ENCODE assay signal across 13 cellular contexts in the genomic region with DNA sequence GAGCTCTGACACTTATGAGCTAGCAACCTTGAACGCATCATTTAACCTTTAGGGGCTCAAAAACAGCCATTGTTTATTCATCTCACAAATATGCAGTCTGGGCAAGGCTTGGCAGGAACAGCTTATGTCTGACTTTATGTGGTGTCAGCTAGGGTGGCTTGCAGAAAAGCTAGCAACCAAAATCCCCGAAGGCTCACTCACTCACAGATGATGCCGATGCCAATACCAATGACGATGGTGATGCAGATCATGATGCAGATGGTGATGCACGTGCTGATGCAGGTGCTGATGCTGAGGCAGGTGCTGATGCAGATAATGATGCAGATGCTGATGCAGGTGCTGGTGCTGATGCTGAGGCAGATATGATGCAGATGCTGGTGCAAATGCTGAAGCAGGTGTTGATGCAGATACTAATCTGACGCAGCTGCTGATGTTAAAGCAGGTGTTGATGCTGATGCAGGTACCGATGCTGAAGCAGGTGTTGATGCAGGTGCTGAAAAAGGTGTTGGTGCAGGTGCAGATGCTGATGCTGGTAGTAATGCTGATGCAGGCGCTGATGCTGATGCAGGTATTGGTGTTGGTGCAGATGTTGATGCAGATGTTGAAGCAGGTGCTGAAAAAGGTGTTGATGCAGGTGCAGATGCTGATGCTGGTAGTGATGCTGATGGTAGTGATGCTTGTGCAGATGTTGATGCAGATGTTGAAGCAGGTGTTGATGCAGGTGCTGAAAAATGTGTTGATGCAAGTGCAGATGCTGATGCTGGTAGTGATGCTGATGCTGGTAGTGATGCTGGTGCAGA.
DNase-seq lines count a peak whose midpoint lies in the region; ATAC-seq, FAIRE-seq and TF ChIP-seq lines count a peak whose summit lies in the region.
"Had no signal": no experiment of that assay in that cellular context is flagged by ENCODE, and none has a peak within 500 bp of the region (broad histone marks: within the 10 kb centered on the region; RNA-seq: fewer than 3 reads in every experiment).

No MANE protein-coding gene starts in this region.

- no peaks in the 10 kb centered on the region for H3K36me3 ChIP-seq in MG63
- no peaks in the 10 kb centered on the region for H3K36me3 ChIP-seq in brain microvascular endothelial cell (replicated peaks)
- H3K36me3 ChIP-seq in kidney (ENCODE audit: control insufficient read depth in 1 of 2, insufficient read depth in 2 of 2, low read length in 2 of 2) = no peaks in the 10 kb centered on the region
- H3K36me3 ChIP-seq: ovary had no signal

- H3K9ac ChIP-seq in kidney (ENCODE audit: low read length in 2 of 2) = no peak overlapping the region

- H3K27ac ChIP-seq in brain microvascular endothelial cell (peak overlapping the region; percentile 75), kidney (ENCODE audit: low read depth in 2 of 2, low read length in 2 of 2) (no peak overlapping the region)
- H3K27ac ChIP-seq: ovary had no signal

- H3K9me3 ChIP-seq in MG63 (no peaks in the 10 kb centered on the region; the same call in 1 of the 2 replicates), kidney (ENCODE audit: control insufficient read depth in 1 of 2, low read length in 2 of 2) (no peaks in the 10 kb centered on the region)
- H3K9me3 ChIP-seq: ovary had no signal

- ATAC-seq in GM19035 (IDR thresholded peaks at IDR 0.05; ENCODE audit: unreplicated experiment) = no peak

- H3K27me3 ChIP-seq in MG63 (no peaks in the 10 kb centered on the region), brain microvascular endothelial cell (replicated peaks) (no peaks in the 10 kb centered on the region)
- H3K27me3 ChIP-seq: ovary had no signal

- in situ Hi-C loops in brain microvascular endothelial cell (cut with HindIII; ENCODE audit: low pct_ligation_motif_present, low sequenced_read_pairs) = no loop called here

- TF ChIP-seq CTCF in AG10803 (conservative IDR thresholded peaks at IDR 0.05; ENCODE audit: low read length) (no peak), brain microvascular endothelial cell (IDR thresholded peaks at IDR 0.05; ENCODE audit: low read depth, low read length, missing control alignments) (no peak), kidney (IDR thresholded peaks at IDR 0.05; ENCODE audit: borderline replicate concordance, extremely low read depth, insufficient read depth) (no peak)

- FAIRE-seq in kidney (lab: Jason Lieb, UNC) = no peak

- intact Hi-C loops in kidney (cut with DNase I) = no loop called here

- H3K4me3 ChIP-seq in AG10803 (ENCODE audit: low read length) = no peak overlapping the region
- no peak overlapping the region for H3K4me3 ChIP-seq in MG63
- H3K4me3 ChIP-seq in brain microvascular endothelial cell (ENCODE audit: low read depth, low read length) = no peak overlapping the region
- H3K4me3 ChIP-seq in kidney (ENCODE audit: low read length in 2 of 2) = no peak overlapping the region
- H3K4me3 ChIP-seq: ovary had no signal

- no peaks in the 10 kb centered on the region for H3K4me1 ChIP-seq in kidney (ENCODE audit: control insufficient read depth in 1 of 2, insufficient read depth in 1 of 2, low read depth in 1 of 2, low read length in 2 of 2)

- DNase-seq in AG10803 (ENCODE audit: low read depth) (peak; percentile 68), MG63 (peak; percentile 93), brain microvascular endothelial cell (peak; percentile 81), kidney (peak; percentile 15), GDM1 (lab: John Stamatoyannopoulos, UW) (no peak), SIG-M5 treated with dmso at 0.1 percent for 504 hours (lab: John Stamatoyannopoulos, UW; ENCODE audit: unreplicated experiment) (no peak), mucosa of gallbladder (ENCODE audit: low spot score) (no peak)
- DNase-seq: activated CD4-positive, CD25-positive, alpha-beta regulatory T cell; activated naive CD4-positive, alpha-beta T cell treated with anti-CD3 and anti-CD28 coated beads, Interleukin-2, amount 50 U/mL, for 16 hours; midbrain; NCI-H446 treated with DMSO at 0.1 percent for 48 hours; ovary had no signal

Comparison
In these comparisons a context has a peak if more than half of its experiments do, and no peak if none do; other contexts are left out.
1. DNase-seq: peak in AG10803 (single experiment), MG63 (single experiment), brain microvascular endothelial cell (single experiment) and kidney (single experiment); none in GDM1 (single experiment), SIG-M5 treated with dmso at 0.1 percent for 504 hours (single experiment) and mucosa of gallbladder (single experiment).